Comparison of ENCODE assay signal across 1 cellular context in the genomic region with DNA sequence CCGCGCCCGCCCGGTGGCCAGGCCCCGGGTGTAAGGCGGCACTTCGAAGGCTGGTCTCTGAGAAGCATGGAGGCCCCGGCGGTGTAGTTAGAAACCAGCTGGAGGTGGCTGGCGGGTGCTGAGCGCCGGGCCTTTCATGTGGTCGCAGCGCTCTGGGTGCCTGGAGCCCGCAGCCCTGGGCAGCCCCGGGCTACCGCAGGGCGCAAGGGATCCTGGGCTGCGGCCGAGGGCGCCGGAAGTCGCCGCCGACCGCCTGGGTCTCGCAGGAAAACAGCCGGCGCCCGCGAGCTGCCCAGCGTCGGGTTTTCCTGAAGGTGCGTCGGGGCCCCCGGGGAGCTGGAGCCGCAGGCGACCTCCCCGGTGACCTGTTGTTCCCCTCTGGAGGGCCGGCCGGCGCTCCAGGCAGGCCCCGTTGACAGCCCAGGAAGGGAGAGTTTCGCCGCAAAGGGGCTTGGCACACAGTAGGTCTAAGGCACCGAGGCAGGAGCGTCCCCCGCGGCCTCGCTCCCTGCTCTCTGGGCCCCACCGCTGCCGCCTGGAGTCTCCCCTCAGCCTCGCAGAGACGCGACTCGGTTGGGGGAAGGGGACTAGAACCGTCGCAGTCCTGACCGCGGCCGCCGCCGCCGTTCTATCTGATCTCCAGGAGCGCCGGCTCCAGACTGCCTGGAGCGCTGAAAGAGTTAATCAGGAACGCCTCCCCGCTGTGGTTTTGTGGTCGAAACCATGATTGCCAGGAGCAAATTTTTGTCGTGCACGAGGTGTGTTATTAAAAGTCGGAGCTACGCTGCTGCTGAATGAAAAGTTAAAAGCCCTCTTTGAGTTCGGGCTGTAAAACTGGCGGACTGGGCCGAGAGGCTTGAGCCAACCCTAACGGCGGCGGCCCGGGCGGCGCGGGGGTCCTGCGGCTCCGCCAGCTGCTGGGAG.
TF ChIP-seq lines count a peak whose summit lies in the region.

No MANE protein-coding gene starts in this region.

TF ChIP-seq in GM12878, 131 proteins besides CTCF, POLR2A, EP300 and RAD21 (continued from another document):
- TF ChIP-seq ZBTB11 (CRISPR knock-in tag; IDR thresholded peaks at IDR 0.05) (no peak), WRNIP1 (IDR thresholded peaks at IDR 0.05; ENCODE audit: borderline replicate concordance, low read depth, low read length) (no peak), TARDBP (IDR thresholded peaks at IDR 0.05; ENCODE audit: borderline replicate concordance) (no peak), EZH2 (IDR thresholded peaks at IDR 0.05; ENCODE audit: borderline replicate concordance, control insufficient read depth, low read depth, low read length) (0 out of 2 replicates have a peak, but pooled peaks have one; percentile 31), KDM1A (IDR thresholded peaks at IDR 0.05; ENCODE audit: borderline replicate concordance) (no peak), ZNF687 (IDR thresholded peaks at IDR 0.05) (peak; percentile 74; the same call in 1 of the 2 replicates), BRCA1 (IDR thresholded peaks at IDR 0.05; ENCODE audit: low read depth, low read length) (no peak), RAD51 (IDR thresholded peaks at IDR 0.05) (no peak), NRF1 (conservative IDR thresholded peaks at IDR 0.05; ENCODE audit: low read depth, low read length) (no peak), TCF7 (IDR thresholded peaks at IDR 0.05; ENCODE audit: borderline replicate concordance) (peak; percentile 80), RUNX3 (IDR thresholded peaks at IDR 0.05; ENCODE audit: low read length) (peak; percentile 95), TCF12 (IDR thresholded peaks at IDR 0.05; ENCODE audit: low read depth, low read length) (peak; percentile 60; the same call in 1 of the 2 replicates), MEF2B (IDR thresholded peaks at IDR 0.05; ENCODE audit: partially characterized antibody, poor library complexity, severe bottlenecking) (peak; percentile 29), TBL1XR1 (IDR thresholded peaks at IDR 0.05; ENCODE audit: low read depth, low read length) (0 out of 2 replicates have a peak, but pooled peaks have one; percentile 17), PBX3 (IDR thresholded peaks at IDR 0.05; ENCODE audit: insufficient replicate concordance, low read depth, low read length) (no peak), E2F8 (IDR thresholded peaks at IDR 0.05; ENCODE audit: low read depth, partially characterized antibody) (no peak), IKZF2 (IDR thresholded peaks at IDR 0.05) (peak; percentile 53), CBFB (IDR thresholded peaks at IDR 0.05; ENCODE audit: low read depth) (peak; percentile 67; the same call in 1 of the 2 replicates), IKZF1 (conservative IDR thresholded peaks at IDR 0.05) (peak; percentile 86)
- TF ChIP-seq, protein P1, sequence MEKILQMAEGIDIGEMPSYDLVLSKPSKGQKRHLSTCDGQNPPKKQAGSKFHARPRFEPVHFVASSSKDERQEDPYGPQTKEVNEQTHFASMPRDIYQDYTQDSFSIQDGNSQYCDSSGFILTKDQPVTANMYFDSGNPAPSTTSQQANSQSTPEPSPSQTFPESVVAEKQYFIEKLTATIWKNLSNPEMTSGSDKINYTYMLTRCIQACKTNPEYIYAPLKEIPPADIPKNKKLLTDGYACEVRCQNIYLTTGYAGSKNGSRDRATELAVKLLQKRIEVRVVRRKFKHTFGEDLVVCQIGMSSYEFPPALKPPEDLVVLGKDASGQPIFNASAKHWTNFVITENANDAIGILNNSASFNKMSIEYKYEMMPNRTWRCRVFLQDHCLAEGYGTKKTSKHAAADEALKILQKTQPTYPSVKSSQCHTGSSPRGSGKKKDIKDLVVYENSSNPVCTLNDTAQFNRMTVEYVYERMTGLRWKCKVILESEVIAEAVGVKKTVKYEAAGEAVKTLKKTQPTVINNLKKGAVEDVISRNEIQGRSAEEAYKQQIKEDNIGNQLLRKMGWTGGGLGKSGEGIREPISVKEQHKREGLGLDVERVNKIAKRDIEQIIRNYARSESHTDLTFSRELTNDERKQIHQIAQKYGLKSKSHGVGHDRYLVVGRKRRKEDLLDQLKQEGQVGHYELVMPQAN (conservative IDR thresholded peaks at IDR 0.05) = no peak
- TF ChIP-seq, protein P2, sequence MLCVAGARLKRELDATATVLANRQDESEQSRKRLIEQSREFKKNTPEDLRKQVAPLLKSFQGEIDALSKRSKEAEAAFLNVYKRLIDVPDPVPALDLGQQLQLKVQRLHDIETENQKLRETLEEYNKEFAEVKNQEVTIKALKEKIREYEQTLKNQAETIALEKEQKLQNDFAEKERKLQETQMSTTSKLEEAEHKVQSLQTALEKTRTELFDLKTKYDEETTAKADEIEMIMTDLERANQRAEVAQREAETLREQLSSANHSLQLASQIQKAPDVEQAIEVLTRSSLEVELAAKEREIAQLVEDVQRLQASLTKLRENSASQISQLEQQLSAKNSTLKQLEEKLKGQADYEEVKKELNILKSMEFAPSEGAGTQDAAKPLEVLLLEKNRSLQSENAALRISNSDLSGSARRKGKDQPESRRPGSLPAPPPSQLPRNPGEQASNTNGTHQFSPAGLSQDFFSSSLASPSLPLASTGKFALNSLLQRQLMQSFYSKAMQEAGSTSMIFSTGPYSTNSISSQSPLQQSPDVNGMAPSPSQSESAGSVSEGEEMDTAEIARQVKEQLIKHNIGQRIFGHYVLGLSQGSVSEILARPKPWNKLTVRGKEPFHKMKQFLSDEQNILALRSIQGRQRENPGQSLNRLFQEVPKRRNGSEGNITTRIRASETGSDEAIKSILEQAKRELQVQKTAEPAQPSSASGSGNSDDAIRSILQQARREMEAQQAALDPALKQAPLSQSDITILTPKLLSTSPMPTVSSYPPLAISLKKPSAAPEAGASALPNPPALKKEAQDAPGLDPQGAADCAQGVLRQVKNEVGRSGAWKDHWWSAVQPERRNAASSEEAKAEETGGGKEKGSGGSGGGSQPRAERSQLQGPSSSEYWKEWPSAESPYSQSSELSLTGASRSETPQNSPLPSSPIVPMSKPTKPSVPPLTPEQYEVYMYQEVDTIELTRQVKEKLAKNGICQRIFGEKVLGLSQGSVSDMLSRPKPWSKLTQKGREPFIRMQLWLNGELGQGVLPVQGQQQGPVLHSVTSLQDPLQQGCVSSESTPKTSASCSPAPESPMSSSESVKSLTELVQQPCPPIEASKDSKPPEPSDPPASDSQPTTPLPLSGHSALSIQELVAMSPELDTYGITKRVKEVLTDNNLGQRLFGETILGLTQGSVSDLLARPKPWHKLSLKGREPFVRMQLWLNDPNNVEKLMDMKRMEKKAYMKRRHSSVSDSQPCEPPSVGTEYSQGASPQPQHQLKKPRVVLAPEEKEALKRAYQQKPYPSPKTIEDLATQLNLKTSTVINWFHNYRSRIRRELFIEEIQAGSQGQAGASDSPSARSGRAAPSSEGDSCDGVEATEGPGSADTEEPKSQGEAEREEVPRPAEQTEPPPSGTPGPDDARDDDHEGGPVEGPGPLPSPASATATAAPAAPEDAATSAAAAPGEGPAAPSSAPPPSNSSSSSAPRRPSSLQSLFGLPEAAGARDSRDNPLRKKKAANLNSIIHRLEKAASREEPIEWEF (IDR thresholded peaks at IDR 0.05; ENCODE audit: insufficient replicate concordance, low read depth, low read length) = no peak
- TF ChIP-seq, protein P3, sequence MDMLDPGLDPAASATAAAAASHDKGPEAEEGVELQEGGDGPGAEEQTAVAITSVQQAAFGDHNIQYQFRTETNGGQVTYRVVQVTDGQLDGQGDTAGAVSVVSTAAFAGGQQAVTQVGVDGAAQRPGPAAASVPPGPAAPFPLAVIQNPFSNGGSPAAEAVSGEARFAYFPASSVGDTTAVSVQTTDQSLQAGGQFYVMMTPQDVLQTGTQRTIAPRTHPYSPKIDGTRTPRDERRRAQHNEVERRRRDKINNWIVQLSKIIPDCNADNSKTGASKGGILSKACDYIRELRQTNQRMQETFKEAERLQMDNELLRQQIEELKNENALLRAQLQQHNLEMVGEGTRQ (IDR thresholded peaks at IDR 0.05; ENCODE audit: borderline replicate concordance, low read depth, low read length) = no peak
